ENCODE assay signal across 12 cellular contexts in the genomic region with DNA sequence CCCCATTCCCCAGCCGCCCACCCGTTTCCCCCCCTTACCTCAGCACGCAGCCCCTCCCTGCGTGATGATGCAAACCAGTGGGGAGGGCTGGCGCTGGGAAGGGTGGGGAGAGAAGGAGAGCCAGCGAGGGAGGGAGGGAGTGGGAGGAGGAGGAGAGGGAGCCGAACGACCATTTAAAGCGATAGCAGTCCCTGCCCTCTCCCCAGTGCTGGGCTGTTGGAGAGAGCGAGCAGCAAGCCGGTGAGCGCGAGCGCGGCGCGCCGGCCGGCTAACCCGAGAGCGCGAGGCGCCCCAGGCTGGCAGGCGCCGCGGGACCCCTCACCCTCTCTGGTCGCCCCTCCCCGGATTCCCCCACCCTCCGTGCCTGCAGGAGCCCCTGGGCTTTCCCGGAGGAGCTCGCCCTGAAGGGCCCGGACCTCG. TPM values are rescaled to one million over a fixed set of nuclear protein-coding genes. Genes with fewer than 3 reads are reported as not detected.
DNase-seq lines count a peak whose midpoint lies in the region; ATAC-seq and TF ChIP-seq lines count a peak whose summit lies in the region.
"Had no signal": no experiment of that assay in that cellular context is flagged by ENCODE, and none has a peak within 500 bp of the region (broad histone marks: within the 10 kb centered on the region; RNA-seq: fewer than 3 reads in every experiment).

GRM7 (plus strand) TSS at position 205 of the 420 bp plus-strand sequence.

- H3K27ac Mint-ChIP-seq in activated naive CD4-positive, alpha-beta T cell treated with anti-CD3 and anti-CD28 coated beads, Interleukin-2, amount 50 U/mL, for 72 hours, result no peak within 1 kb of the TSS
- H3K27ac Mint-ChIP-seq: immature natural killer cell had no signal

- no peak for ATAC-seq in HG03457 (IDR thresholded peaks at IDR 0.05; ENCODE audit: unreplicated experiment)
- no peak for ATAC-seq in activated naive CD4-positive, alpha-beta T cell treated with anti-CD3 and anti-CD28 coated beads, Interleukin-2, amount 50 U/mL, for 72 hours

- DNase-seq in amygdala (lab: John Stamatoyannopoulos, UW) (peak in 46 of 56 donors; percentile 19 to 86 (median 62)), iPS DF 4.7 (ENCODE audit: extremely low read depth, low spot score) (peak; percentile 5), posterior vena cava (ENCODE audit: low spot score) (peak; percentile 85), NCI-H2171 (lab: John Stamatoyannopoulos, UW) (no peak), AML-193 (lab: John Stamatoyannopoulos, UW) (no peak)
- no peak for DNase-seq in activated naive CD4-positive, alpha-beta T cell treated with anti-CD3 and anti-CD28 coated beads, Interleukin-2, amount 50 U/mL, for 72 hours (ENCODE audit: low spot score in 2 of 2)
- DNase-seq: DMS79 treated with DMSO at 0.1 percent for 48 hours; immature natural killer cell; stimulated activated CD4-positive, alpha-beta T cell treated with anti-CD3 and anti-CD28 coated beads, Interleukin-1b, Interleukin-23, amount 100 ng/mL, for 48 hours had no signal

- H3K9me3 ChIP-seq in HEK293 (ENCODE audit: control insufficient read depth, insufficient read depth, low read depth, low read length), result no peaks in the 10 kb centered on the region
- H3K9me3 ChIP-seq: adrenal gland had no signal

- no peak for TF ChIP-seq CTCF in HEK293 (tag by site-specific recombination; IDR thresholded peaks at IDR 0.05)

- intact Hi-C loops in posterior vena cava (cut with DNase I), result no loop called here

- peaks cover 0 to 7% of the 10 kb centered on the region in 2 donors for H3K9me3 Mint-ChIP-seq in activated naive CD4-positive, alpha-beta T cell treated with anti-CD3 and anti-CD28 coated beads, Interleukin-2, amount 50 U/mL, for 72 hours

- H3K36me3 ChIP-seq in HEK293 (ENCODE audit: control insufficient read depth in 2 of 2, insufficient read depth in 1 of 2, low read length in 2 of 2), result no peaks in the 10 kb centered on the region
- H3K36me3 ChIP-seq: adrenal gland had no signal

- peak within 1 kb of the TSS; percentile 45 for H3K4me3 ChIP-seq in HEK293 (ENCODE audit: low read depth, low read length)
- H3K4me3 ChIP-seq: adrenal gland had no signal

- H3K36me3 Mint-ChIP-seq in activated naive CD4-positive, alpha-beta T cell treated with anti-CD3 and anti-CD28 coated beads, Interleukin-2, amount 50 U/mL, for 72 hours, result peaks cover 12 to 21% of the 10 kb centered on the region in 2 donors

- no peak within 1 kb of the TSS for H3K27ac ChIP-seq in HEK293 (ENCODE audit: extremely low read depth, low read depth, low read length)

- no peaks in the 10 kb centered on the region for H3K4me1 ChIP-seq in HEK293 (ENCODE audit: control insufficient read depth, insufficient read depth, low read length)
- H3K4me1 ChIP-seq: adrenal gland had no signal

- CTCF ChIA-PET in HEK293 (lab: Yijun Ruan, JAX), result no interaction called here

- POLR2A ChIA-PET in HEK293 (lab: Yijun Ruan, JAX), result no interaction called here

TF ChIP-seq in HEK293, 187 proteins besides CTCF, POLR2A, EP300 and RAD21 (continues in another document):
- TF ChIP-seq, protein P1, sequence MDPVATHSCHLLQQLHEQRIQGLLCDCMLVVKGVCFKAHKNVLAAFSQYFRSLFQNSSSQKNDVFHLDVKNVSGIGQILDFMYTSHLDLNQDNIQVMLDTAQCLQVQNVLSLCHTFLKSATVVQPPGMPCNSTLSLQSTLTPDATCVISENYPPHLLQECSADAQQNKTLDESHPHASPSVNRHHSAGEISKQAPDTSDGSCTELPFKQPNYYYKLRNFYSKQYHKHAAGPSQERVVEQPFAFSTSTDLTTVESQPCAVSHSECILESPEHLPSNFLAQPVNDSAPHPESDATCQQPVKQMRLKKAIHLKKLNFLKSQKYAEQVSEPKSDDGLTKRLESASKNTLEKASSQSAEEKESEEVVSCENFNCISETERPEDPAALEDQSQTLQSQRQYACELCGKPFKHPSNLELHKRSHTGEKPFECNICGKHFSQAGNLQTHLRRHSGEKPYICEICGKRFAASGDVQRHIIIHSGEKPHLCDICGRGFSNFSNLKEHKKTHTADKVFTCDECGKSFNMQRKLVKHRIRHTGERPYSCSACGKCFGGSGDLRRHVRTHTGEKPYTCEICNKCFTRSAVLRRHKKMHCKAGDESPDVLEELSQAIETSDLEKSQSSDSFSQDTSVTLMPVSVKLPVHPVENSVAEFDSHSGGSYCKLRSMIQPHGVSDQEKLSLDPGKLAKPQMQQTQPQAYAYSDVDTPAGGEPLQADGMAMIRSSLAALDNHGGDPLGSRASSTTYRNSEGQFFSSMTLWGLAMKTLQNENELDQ (tag by site-specific recombination; IDR thresholded peaks at IDR 0.05; ENCODE audit: low read depth), result no peak
- TF ChIP-seq SP7 (tag by site-specific recombination; IDR thresholded peaks at IDR 0.05) (no peak), ZNF555 (tag by site-specific recombination; conservative IDR thresholded peaks at IDR 0.05) (no peak), GLIS2 (tag by site-specific recombination; IDR thresholded peaks at IDR 0.05) (no peak), ZBTB48 (tag by site-specific recombination; IDR thresholded peaks at IDR 0.05) (no peak), ZSCAN5A (tag by site-specific recombination; IDR thresholded peaks at IDR 0.05) (no peak), ZNF561 (tag by site-specific recombination; IDR thresholded peaks at IDR 0.05; ENCODE audit: borderline replicate concordance) (no peak), ZNF140 (tag by site-specific recombination; IDR thresholded peaks at IDR 0.05) (no peak), ZNF366 (tag by site-specific recombination; conservative IDR thresholded peaks at IDR 0.05) (no peak), ZNF221 (tag by site-specific recombination; IDR thresholded peaks at IDR 0.05; ENCODE audit: borderline replicate concordance) (no peak), OVOL3 (tag by site-specific recombination; IDR thresholded peaks at IDR 0.05) (no peak)
- TF ChIP-seq, protein P2, sequence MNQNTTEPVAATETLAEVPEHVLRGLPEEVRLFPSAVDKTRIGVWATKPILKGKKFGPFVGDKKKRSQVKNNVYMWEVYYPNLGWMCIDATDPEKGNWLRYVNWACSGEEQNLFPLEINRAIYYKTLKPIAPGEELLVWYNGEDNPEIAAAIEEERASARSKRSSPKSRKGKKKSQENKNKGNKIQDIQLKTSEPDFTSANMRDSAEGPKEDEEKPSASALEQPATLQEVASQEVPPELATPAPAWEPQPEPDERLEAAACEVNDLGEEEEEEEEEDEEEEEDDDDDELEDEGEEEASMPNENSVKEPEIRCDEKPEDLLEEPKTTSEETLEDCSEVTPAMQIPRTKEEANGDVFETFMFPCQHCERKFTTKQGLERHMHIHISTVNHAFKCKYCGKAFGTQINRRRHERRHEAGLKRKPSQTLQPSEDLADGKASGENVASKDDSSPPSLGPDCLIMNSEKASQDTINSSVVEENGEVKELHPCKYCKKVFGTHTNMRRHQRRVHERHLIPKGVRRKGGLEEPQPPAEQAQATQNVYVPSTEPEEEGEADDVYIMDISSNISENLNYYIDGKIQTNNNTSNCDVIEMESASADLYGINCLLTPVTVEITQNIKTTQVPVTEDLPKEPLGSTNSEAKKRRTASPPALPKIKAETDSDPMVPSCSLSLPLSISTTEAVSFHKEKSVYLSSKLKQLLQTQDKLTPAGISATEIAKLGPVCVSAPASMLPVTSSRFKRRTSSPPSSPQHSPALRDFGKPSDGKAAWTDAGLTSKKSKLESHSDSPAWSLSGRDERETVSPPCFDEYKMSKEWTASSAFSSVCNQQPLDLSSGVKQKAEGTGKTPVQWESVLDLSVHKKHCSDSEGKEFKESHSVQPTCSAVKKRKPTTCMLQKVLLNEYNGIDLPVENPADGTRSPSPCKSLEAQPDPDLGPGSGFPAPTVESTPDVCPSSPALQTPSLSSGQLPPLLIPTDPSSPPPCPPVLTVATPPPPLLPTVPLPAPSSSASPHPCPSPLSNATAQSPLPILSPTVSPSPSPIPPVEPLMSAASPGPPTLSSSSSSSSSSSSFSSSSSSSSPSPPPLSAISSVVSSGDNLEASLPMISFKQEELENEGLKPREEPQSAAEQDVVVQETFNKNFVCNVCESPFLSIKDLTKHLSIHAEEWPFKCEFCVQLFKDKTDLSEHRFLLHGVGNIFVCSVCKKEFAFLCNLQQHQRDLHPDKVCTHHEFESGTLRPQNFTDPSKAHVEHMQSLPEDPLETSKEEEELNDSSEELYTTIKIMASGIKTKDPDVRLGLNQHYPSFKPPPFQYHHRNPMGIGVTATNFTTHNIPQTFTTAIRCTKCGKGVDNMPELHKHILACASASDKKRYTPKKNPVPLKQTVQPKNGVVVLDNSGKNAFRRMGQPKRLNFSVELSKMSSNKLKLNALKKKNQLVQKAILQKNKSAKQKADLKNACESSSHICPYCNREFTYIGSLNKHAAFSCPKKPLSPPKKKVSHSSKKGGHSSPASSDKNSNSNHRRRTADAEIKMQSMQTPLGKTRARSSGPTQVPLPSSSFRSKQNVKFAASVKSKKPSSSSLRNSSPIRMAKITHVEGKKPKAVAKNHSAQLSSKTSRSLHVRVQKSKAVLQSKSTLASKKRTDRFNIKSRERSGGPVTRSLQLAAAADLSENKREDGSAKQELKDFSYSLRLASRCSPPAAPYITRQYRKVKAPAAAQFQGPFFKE (tag by site-specific recombination; IDR thresholded peaks at IDR 0.05; ENCODE audit: borderline replicate concordance), result no peak

RNA-seq across cellular contexts. Expression of gene GRM7, which starts in this region (rescaled TPM):
- 1 to 10 TPM; 1.1 to 1.3 TPM for total RNA-seq in posterior vena cava
- total RNA-seq in activated naive CD4-positive, alpha-beta T cell treated with anti-CD3 and anti-CD28 coated beads, Interleukin-2, amount 50 U/mL, for 72 hours, result not detected

Comparison
In these comparisons a context has a peak if more than half of its experiments do, and no peak if none do; other contexts are left out.
1. DNase-seq: peak in amygdala (46 of 56), iPS DF 4.7 (single experiment) and posterior vena cava (single experiment); none in NCI-H2171 (single experiment), activated naive CD4-positive, alpha-beta T cell treated with anti-CD3 and anti-CD28 coated beads, Interleukin-2, amount 50 U/mL, for 72 hours (0 of 2) and AML-193 (0 of 2).